8 cellular contexts compared by ENCODE assay signal in the genomic region with DNA sequence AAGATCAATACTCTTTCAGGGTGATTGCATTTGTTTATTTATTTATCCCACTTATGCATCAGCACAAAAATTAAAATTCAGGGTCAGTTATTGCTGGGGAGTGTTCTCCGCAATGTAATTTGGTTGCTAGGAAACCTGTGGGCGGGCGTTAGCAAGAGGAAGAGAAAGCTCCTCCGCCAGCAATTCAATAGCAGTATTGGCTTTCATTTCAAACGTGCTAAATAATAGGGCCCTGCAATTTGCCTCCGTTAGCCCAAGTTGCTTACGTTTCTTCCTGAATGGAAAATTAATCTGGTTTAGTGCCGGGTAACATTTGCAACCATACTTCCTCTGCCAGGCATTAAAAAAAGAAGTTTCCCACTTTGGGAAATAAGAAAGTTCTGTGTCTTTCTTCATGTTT. TPM values are rescaled to one million over a fixed set of nuclear protein-coding genes. Genes with fewer than 3 reads are reported as not detected.
A peak's percentile ranks its signal among the peaks of the same experiment; 100 is the strongest.
DNase-seq lines count a peak whose midpoint lies in the region; ATAC-seq and TF ChIP-seq lines count a peak whose summit lies in the region.

No MANE protein-coding gene starts in this region.

- H3K4me3 ChIP-seq in Karpas-422 (ENCODE audit: low read length): peak overlapping the region; percentile 42; the same call in 1 of the 2 replicates

- H3K27me3 ChIP-seq in Karpas-422 (ENCODE audit: low read length): no peaks in the 10 kb centered on the region

- H3K27ac Mint-ChIP-seq in CD14-positive monocyte (peak overlapping the region; percentile 89 to 97 (median 95)), activated B cell treated with CpG ODN at 0.5 μM for 24 hours (peak overlapping the region; percentile 78), naive B cell (peak overlapping the region in 5 of 6 donors; percentile 38 to 97 (median 88))
- H3K27ac Mint-ChIP-seq in stimulated activated naive B cell treated with anti-CD40 and anti-IgM and Interleukin-4, amounts not matched to agents 10 μg/mL and 1 μg/mL and 100 μg/mL, for 72 hours: peak overlapping the region; percentile 78

- peak overlapping the region; percentile 64 for H2AFZ ChIP-seq in Karpas-422 (ENCODE audit: low read length)

- H3K27me3 Mint-ChIP-seq in CD14-positive monocyte (ENCODE audit: low read depth in 3 of 3): peaks cover 0 to 2% (median 0%) of the 10 kb centered on the region in 3 donors
- H3K27me3 Mint-ChIP-seq in activated B cell treated with CpG ODN at 0.5 μM for 24 hours: no peaks in the 10 kb centered on the region
- H3K27me3 Mint-ChIP-seq in naive B cell: no peaks in the 10 kb centered on the region
- no peaks in the 10 kb centered on the region for H3K27me3 Mint-ChIP-seq in stimulated activated naive B cell treated with anti-CD40 and anti-IgM and Interleukin-4, amounts not matched to agents 10 μg/mL and 1 μg/mL and 100 μg/mL, for 72 hours

- no peaks in the 10 kb centered on the region for H4K20me1 ChIP-seq in Karpas-422 (ENCODE audit: insufficient read depth, low read depth, low read length)

- H3K9me3 ChIP-seq in Karpas-422 (ENCODE audit: low read length): no peaks in the 10 kb centered on the region

- intact Hi-C loops in CD14-positive monocyte (cut with micrococcal nuclease) (loop anchor here in 1 of 2 donors (5.0 kb wide), 1 partner anchor 33 kb away; a partner anchor contains a TSS), activated B cell treated with CpG ODN at 0.5 μM for 24 hours (cut with micrococcal nuclease) (no loop called here)

- TF ChIP-seq CTCF in CD14-positive monocyte (IDR thresholded peaks at IDR 0.05) (no peak), activated B cell treated with CpG ODN at 0.5 μM for 24 hours (IDR thresholded peaks at IDR 0.05) (no peak)

- H3K9me2 ChIP-seq in Karpas-422 (replicated peaks; ENCODE audit: insufficient read depth, low read length): no peaks in the 10 kb centered on the region

- H3K4me3 Mint-ChIP-seq in CD14-positive monocyte: peak overlapping the region; percentile 45 to 68
- peak overlapping the region; percentile 65 for H3K4me3 Mint-ChIP-seq in activated B cell treated with CpG ODN at 0.5 μM for 24 hours
- peak overlapping the region; percentile 57 to 79 (median 68) for H3K4me3 Mint-ChIP-seq in naive B cell
- peak overlapping the region; percentile 46 to 79 for H3K4me3 Mint-ChIP-seq in stimulated activated naive B cell treated with anti-CD40 and anti-IgM and Interleukin-4, amounts not matched to agents 10 μg/mL and 1 μg/mL and 100 μg/mL, for 72 hours

- CTCF ChIA-PET in activated B cell treated with CpG ODN at 0.5 μM for 24 hours (lab: Charles Lee): interaction anchor here (0.6 kb wide), 1 partner anchor 20 kb away, joined by 3 read pairs; no protein-coding TSS in a partner anchor

- DNase-seq in CD14-positive monocyte (ENCODE audit: low spot score) (peak; percentile 72), Karpas-422 (peak; percentile 78), activated B cell treated with CpG ODN at 0.5 μM for 24 hours (peak; percentile 39), naive B cell (peak; percentile 79), GF-D8 (lab: John Stamatoyannopoulos, UW) (no peak)
- peak; percentile 49 for DNase-seq in stimulated activated naive B cell treated with anti-CD40 and anti-IgM and Interleukin-4, amounts not matched to agents 10 μg/mL and 1 μg/mL and 100 μg/mL, for 72 hours

- H3K36me3 Mint-ChIP-seq in CD14-positive monocyte (peaks cover 0 to 5% of the 10 kb centered on the region in 2 donors), activated B cell treated with CpG ODN at 0.5 μM for 24 hours (ENCODE audit: low read depth) (no peaks in the 10 kb centered on the region), naive B cell (no peaks in the 10 kb centered on the region)
- H3K36me3 Mint-ChIP-seq in stimulated activated naive B cell treated with anti-CD40 and anti-IgM and Interleukin-4, amounts not matched to agents 10 μg/mL and 1 μg/mL and 100 μg/mL, for 72 hours: no peaks in the 10 kb centered on the region

- no peaks in the 10 kb centered on the region for H3K79me2 ChIP-seq in Karpas-422 (ENCODE audit: low read length)

- H3K9ac ChIP-seq in Karpas-422 (ENCODE audit: low read length): peak overlapping the region; percentile 15; the same call in 1 of the 2 replicates

- H3K4me2 ChIP-seq in Karpas-422 (ENCODE audit: low read depth, low read length, poor library complexity, severe bottlenecking): peak overlapping the region; percentile 58

- H3K27ac ChIP-seq in Karpas-422 (ENCODE audit: low read length): no peak overlapping the region
- H3K27ac ChIP-seq in cingulate gyrus (ENCODE audit: low read depth, low read length): peak overlapping the region; percentile 55

- H3K4me1 ChIP-seq in Karpas-422 (ENCODE audit: low read length): peaks cover 8% of the 10 kb centered on the region

- H3K9me3 Mint-ChIP-seq in CD14-positive monocyte: peaks cover 0 to 3% (median 0%) of the 10 kb centered on the region in 7 donors
- H3K9me3 Mint-ChIP-seq in activated B cell treated with CpG ODN at 0.5 μM for 24 hours: no peaks in the 10 kb centered on the region
- peaks cover 0 to 4% (median 0%) of the 10 kb centered on the region in 7 donors for H3K9me3 Mint-ChIP-seq in naive B cell
- no peaks in the 10 kb centered on the region for H3K9me3 Mint-ChIP-seq in stimulated activated naive B cell treated with anti-CD40 and anti-IgM and Interleukin-4, amounts not matched to agents 10 μg/mL and 1 μg/mL and 100 μg/mL, for 72 hours

- peaks cover 62% of the 10 kb centered on the region for H3K4me1 Mint-ChIP-seq in CD14-positive monocyte
- H3K4me1 Mint-ChIP-seq in activated B cell treated with CpG ODN at 0.5 μM for 24 hours: peaks cover 27% of the 10 kb centered on the region
- H3K4me1 Mint-ChIP-seq in naive B cell: peaks cover 30 to 32% (median 31%) of the 10 kb centered on the region in 3 donors
- H3K4me1 Mint-ChIP-seq in stimulated activated naive B cell treated with anti-CD40 and anti-IgM and Interleukin-4, amounts not matched to agents 10 μg/mL and 1 μg/mL and 100 μg/mL, for 72 hours: peaks cover 16 to 28% of the 10 kb centered on the region in 2 donors

- POLR2A ChIA-PET in activated B cell treated with CpG ODN at 0.5 μM for 24 hours (lab: Charles Lee): interaction anchor here (0.7 to 1.9 kb wide), 5 partner anchors 9 to 1583 kb away, joined by 3 to 9 read pairs (median 5); a partner anchor contains a TSS

- no peaks in the 10 kb centered on the region for H3K36me3 ChIP-seq in Karpas-422 (ENCODE audit: insufficient read depth, low read length)

- ATAC-seq in GM21390 (IDR thresholded peaks at IDR 0.05; ENCODE audit: unreplicated experiment): peak; percentile 88
- peak; percentile 98 for ATAC-seq in activated B cell treated with CpG ODN at 0.5 μM for 24 hours (ENCODE audit: low read depth)
- ATAC-seq in naive B cell (ENCODE audit: low read depth in 2 of 2): peak; percentile 100
- ATAC-seq in stimulated activated naive B cell treated with anti-CD40 and anti-IgM and Interleukin-4, amounts not matched to agents 10 μg/mL and 1 μg/mL and 100 μg/mL, for 72 hours (replicated peaks): peak; percentile 92 to 96

RNA-seq across cellular contexts. Expression of a gene that starts 35.5 kb away (rescaled TPM):
- polyA plus RNA-seq in CD14-positive monocyte (10 to 100 TPM; 26.8 to 32.5 TPM), naive B cell (ENCODE audit: low read depth in 6 of 6) (10 to 100 TPM; 65.7 to 92.7 (median 69.1) TPM)
- 2.5 and 3.8 TPM in 2 replicates for total RNA-seq in Karpas-422 (2014; rRNA removed; shearing (Covaris generic); ENCODE audit: low replicate concordance)
- total RNA-seq in activated B cell treated with CpG ODN at 0.5 μM for 24 hours: 33.3 and 40.0 TPM in 2 replicates
